ENCODE assay signal across 8 cellular contexts in the genomic region with DNA sequence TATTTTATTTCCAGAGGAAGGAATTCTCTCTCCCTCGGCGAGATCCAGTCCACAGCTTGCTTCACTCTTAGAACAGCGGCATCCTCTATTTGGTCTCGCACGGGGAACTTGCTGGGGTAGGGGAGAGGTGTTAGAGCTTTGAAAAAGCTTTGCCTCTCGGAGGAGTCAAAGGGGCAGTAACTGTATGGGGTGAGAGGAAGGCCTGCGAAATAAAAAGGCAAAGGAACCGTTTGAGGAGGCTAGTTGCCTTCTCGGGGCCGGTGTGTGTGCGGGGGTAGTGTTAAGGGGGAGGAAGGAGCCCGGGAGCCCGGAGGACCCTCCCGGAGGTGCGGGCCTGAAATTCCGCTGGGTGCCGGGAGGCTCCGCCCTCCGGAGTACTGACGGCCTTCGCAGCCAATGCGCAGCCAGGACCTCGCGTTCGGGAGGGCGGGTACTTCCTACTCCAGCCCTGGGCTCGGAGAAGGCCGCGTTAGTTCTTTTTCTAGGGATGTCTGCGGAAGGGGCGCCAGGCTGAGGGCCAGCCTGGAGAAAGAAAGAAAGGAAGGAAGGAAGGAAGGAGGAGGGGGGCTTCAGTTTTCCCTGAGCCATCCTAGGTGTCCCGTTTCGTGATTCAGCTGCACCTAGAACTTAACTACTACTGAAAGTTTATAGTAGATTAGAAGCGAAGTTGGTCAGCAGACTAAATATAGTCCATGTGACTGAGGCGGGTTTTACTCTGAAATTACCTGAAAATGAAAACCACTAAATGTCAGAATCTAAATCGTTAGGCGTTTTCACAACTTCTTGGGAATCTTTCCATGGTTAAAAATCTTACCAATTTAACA. TPM values are rescaled to one million over a fixed set of nuclear protein-coding genes. Genes with fewer than 3 reads are reported as not detected.
DNase-seq lines count a peak whose midpoint lies in the region; ATAC-seq and TF ChIP-seq lines count a peak whose summit lies in the region.

No MANE protein-coding gene starts in this region.

- H3K4me1 Mint-ChIP-seq in activated T-cell treated with anti-CD3 and anti-CD28 coated beads, Interleukin-2, amount 50 U/mL, for 4 hours (ENCODE audit: low read depth), result peaks cover 45% of the 10 kb centered on the region

- H3K9me3 ChIP-seq in DOHH2 (ENCODE audit: control insufficient read depth, insufficient read depth, low read length) (no peaks in the 10 kb centered on the region), esophagus muscularis mucosa (no peaks in the 10 kb centered on the region)

- H3K9me3 Mint-ChIP-seq in activated T-cell treated with anti-CD3 and anti-CD28 coated beads, Interleukin-2, amount 50 U/mL, for 4 hours, result no peaks in the 10 kb centered on the region

- peak; percentile 40 for TF ChIP-seq POLR2A in esophagus muscularis mucosa (IDR thresholded peaks at IDR 0.05; ENCODE audit: low read depth)

- H3K4me2 ChIP-seq in DOHH2 (ENCODE audit: low read length) (peak overlapping the region; percentile 86), KMS-11 (peak overlapping the region; percentile 85)

- H3K36me3 Mint-ChIP-seq in activated T-cell treated with anti-CD3 and anti-CD28 coated beads, Interleukin-2, amount 50 U/mL, for 4 hours (ENCODE audit: insufficient read depth), result peaks cover 2% of the 10 kb centered on the region

- intact Hi-C loops in esophagus muscularis mucosa (cut with DNase I), result loop anchor here (5.0 to 10.0 kb wide), 3 partner anchors 133 to 962 kb away; a partner anchor contains a TSS

- TF ChIP-seq CTCF in DOHH2 (IDR thresholded peaks at IDR 0.05; ENCODE audit: low read depth, low read length, poor library complexity, severe bottlenecking) (no peak), KMS-11 (conservative IDR thresholded peaks at IDR 0.05; ENCODE audit: low read depth, low read length) (no peak), esophagus muscularis mucosa (IDR thresholded peaks at IDR 0.05) (no peak)

- peak; percentile 78 for DNase-seq in activated T-cell treated with anti-CD3 and anti-CD28 coated beads, Interleukin-2, amount 50 U/mL, for 4 hours
- peak; percentile 95 for DNase-seq in esophagus muscularis mucosa (ENCODE audit: extremely low spot score)
- DNase-seq in myocyte (ENCODE audit: low read depth), result peak; percentile 90
- peak; percentile 74 to 80 for DNase-seq in stimulated activated CD8-positive, alpha-beta memory T cell treated with anti-CD3 and anti-CD28 coated beads, Interleukin-7, amount 100 ng/mL, for 4 hours (ENCODE audit: low read depth in 2 of 2)

- H3F3A ChIP-seq in DOHH2 (ENCODE audit: control insufficient read depth, insufficient read depth), result peaks cover 12% of the 10 kb centered on the region

- peak; percentile 65 for ATAC-seq in GM21825 (IDR thresholded peaks at IDR 0.05; ENCODE audit: unreplicated experiment)
- peak; percentile 77 for ATAC-seq in activated T-cell treated with anti-CD3 and anti-CD28 coated beads, Interleukin-2, amount 50 U/mL, for 4 hours

- no peaks in the 10 kb centered on the region for H3K27me3 ChIP-seq in DOHH2 (ENCODE audit: control insufficient read depth, low read length)
- no peaks in the 10 kb centered on the region for H3K27me3 ChIP-seq in KMS-11 (ENCODE audit: insufficient read depth, low read depth)
- no peaks in the 10 kb centered on the region for H3K27me3 ChIP-seq in esophagus muscularis mucosa

- H3K27ac ChIP-seq in DOHH2 (ENCODE audit: low read depth, low read length) (peak overlapping the region; percentile 64), KMS-11 (peak overlapping the region; percentile 78), esophagus muscularis mucosa (replicated peaks in 1 of 4) (peak overlapping the region; percentile 97 to 98 (median 98))

- H3K4me1 ChIP-seq in DOHH2 (ENCODE audit: control insufficient read depth, low read length) (peaks cover 45% of the 10 kb centered on the region), KMS-11 (ENCODE audit: low read depth, poor library complexity, severe bottlenecking) (peaks cover 40% of the 10 kb centered on the region), esophagus muscularis mucosa (peaks cover 31 to 50% (median 43%) of the 10 kb centered on the region in 4 donors)

- H3K27me3 Mint-ChIP-seq in activated T-cell treated with anti-CD3 and anti-CD28 coated beads, Interleukin-2, amount 50 U/mL, for 4 hours (ENCODE audit: low read depth), result no peaks in the 10 kb centered on the region

- WGBS in esophagus muscularis mucosa, result 0% methylated on average over 35 of the region's 37 CpGs

- TF ChIP-seq EP300 in esophagus muscularis mucosa (IDR thresholded peaks at IDR 0.05), result no peak

- H3K4me3 Mint-ChIP-seq in activated T-cell treated with anti-CD3 and anti-CD28 coated beads, Interleukin-2, amount 50 U/mL, for 4 hours, result peak overlapping the region; percentile 97

- H3K36me3 ChIP-seq in DOHH2 (ENCODE audit: control insufficient read depth, low read length) (no peaks in the 10 kb centered on the region), KMS-11 (ENCODE audit: insufficient read depth) (no peaks in the 10 kb centered on the region), esophagus muscularis mucosa (no peaks in the 10 kb centered on the region)

- peak overlapping the region; percentile 72 for H3K9ac ChIP-seq in KMS-11

- H4K20me1 ChIP-seq in DOHH2 (ENCODE audit: control insufficient read depth, insufficient read depth, low read depth, low read length), result no peaks in the 10 kb centered on the region
- H4K20me1 ChIP-seq in KMS-11 (ENCODE audit: insufficient read depth), result 0 out of 2 replicates have a peak, but pooled peaks cover 4% of the 10 kb centered on the region

- peak overlapping the region; percentile 95 for H2AFZ ChIP-seq in KMS-11 (ENCODE audit: low read depth)

- H3K9me2 ChIP-seq in DOHH2 (replicated peaks; ENCODE audit: control insufficient read depth, low read length), result no peaks in the 10 kb centered on the region

- H3K4me3 ChIP-seq in DOHH2 (ENCODE audit: low read length) (peak overlapping the region; percentile 94), KMS-11 (IDR thresholded peaks at IDR 0.05; ENCODE audit: insufficient read depth, low read depth, low read length) (peak overlapping the region; percentile 87), esophagus muscularis mucosa (peak overlapping the region; percentile 80 to 95 (median 91))

- H3K79me2 ChIP-seq in DOHH2 (ENCODE audit: control insufficient read depth, low read length) (peaks cover 68% of the 10 kb centered on the region), KMS-11 (ENCODE audit: insufficient read depth, low read depth) (peaks cover 69% of the 10 kb centered on the region)

TF ChIP-seq in PFSK-1, 5 proteins besides CTCF, POLR2A, EP300 and RAD21:
- TF ChIP-seq FOXP2 (optimal IDR thresholded peaks at IDR 0.05; ENCODE audit: borderline replicate concordance, extremely low read depth, extremely low read length, insufficient read depth), result no peak
- TF ChIP-seq TAF1 (IDR thresholded peaks at IDR 0.05; ENCODE audit: borderline replicate concordance, insufficient read depth, low read length), result peak; percentile 88
- 0 out of 2 replicates have a peak, but pooled peaks have one; percentile 68 for TF ChIP-seq SIN3A (IDR thresholded peaks at IDR 0.05; ENCODE audit: borderline replicate concordance, insufficient read depth, low read length)
- TF ChIP-seq POLR2AphosphoS5 (IDR thresholded peaks at IDR 0.05; ENCODE audit: low read depth, low read length), result peak; percentile 97
- TF ChIP-seq, protein P1, sequence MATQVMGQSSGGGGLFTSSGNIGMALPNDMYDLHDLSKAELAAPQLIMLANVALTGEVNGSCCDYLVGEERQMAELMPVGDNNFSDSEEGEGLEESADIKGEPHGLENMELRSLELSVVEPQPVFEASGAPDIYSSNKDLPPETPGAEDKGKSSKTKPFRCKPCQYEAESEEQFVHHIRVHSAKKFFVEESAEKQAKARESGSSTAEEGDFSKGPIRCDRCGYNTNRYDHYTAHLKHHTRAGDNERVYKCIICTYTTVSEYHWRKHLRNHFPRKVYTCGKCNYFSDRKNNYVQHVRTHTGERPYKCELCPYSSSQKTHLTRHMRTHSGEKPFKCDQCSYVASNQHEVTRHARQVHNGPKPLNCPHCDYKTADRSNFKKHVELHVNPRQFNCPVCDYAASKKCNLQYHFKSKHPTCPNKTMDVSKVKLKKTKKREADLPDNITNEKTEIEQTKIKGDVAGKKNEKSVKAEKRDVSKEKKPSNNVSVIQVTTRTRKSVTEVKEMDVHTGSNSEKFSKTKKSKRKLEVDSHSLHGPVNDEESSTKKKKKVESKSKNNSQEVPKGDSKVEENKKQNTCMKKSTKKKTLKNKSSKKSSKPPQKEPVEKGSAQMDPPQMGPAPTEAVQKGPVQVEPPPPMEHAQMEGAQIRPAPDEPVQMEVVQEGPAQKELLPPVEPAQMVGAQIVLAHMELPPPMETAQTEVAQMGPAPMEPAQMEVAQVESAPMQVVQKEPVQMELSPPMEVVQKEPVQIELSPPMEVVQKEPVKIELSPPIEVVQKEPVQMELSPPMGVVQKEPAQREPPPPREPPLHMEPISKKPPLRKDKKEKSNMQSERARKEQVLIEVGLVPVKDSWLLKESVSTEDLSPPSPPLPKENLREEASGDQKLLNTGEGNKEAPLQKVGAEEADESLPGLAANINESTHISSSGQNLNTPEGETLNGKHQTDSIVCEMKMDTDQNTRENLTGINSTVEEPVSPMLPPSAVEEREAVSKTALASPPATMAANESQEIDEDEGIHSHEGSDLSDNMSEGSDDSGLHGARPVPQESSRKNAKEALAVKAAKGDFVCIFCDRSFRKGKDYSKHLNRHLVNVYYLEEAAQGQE (IDR thresholded peaks at IDR 0.05; ENCODE audit: insufficient read depth in 1 of 2, low read depth in 2 of 2, low read length in 2 of 2), result 0 out of 4 replicates have a peak, but pooled peaks of 1 of the 2 experiments have one; percentile 39

RNA-seq across cellular contexts. Expression of a gene that starts 2.2 kb away (rescaled TPM):
- 34.9 TPM for polyA plus RNA-seq in PFSK-1 (2012; ENCODE audit: insufficient read length, low read depth)
- total RNA-seq in activated T-cell treated with anti-CD3 and anti-CD28 coated beads, Interleukin-2, amount 50 U/mL, for 4 hours, result 10 to 100 TPM; 62.3 to 72.1 (median 62.9) TPM
- total RNA-seq in esophagus muscularis mucosa (100 to 1,000 TPM; 110 to 196 (median 158) TPM), myocyte (106 and 134 TPM in 2 replicates)
- 48.1 TPM for polyA plus RNA-seq in myocyte (2012)

Comparison
In these comparisons a context has a peak if more than half of its experiments do, and no peak if none do; other contexts are left out.
1. Peak in every context shown above with its lines: DNase-seq, ATAC-seq, H3K4me3 ChIP-seq and H3K27ac ChIP-seq.